In genomic region chr17:20532544-20533095, GRCh38 we compare ENCODE assay signal across 10 cellular contexts. TPM values are rescaled to one million over a fixed set of nuclear protein-coding genes. Genes with fewer than 3 reads are reported as not detected.
DNase-seq lines count a peak whose midpoint lies in the region; FAIRE-seq and TF ChIP-seq lines count a peak whose summit lies in the region.
"Not testable (repeated sequence)": the region's sequence is repeated elsewhere in the genome, so short reads cannot be mapped to it uniquely, and the experiment has no call there.
"Had no signal": no experiment of that assay in that cellular context is flagged by ENCODE, and none has a peak within 500 bp of the region (broad histone marks: within the 10 kb centered on the region; RNA-seq: fewer than 3 reads in every experiment).

No MANE protein-coding gene starts in this region.

- not testable (repeated sequence) for H3K9me3 Mint-ChIP-seq in activated CD4-positive, alpha-beta T cell treated with anti-CD3 and anti-CD28 coated beads, Interleukin-2, amount 10 ng/mL, durations not matched to agents 7 days and 5 days; glutamatergic neuron (ENCODE audit: unreplicated experiment)

- POLR2A ChIA-PET in activated CD4-positive, alpha-beta T cell treated with anti-CD3 and anti-CD28 coated beads, Interleukin-2, amount 10 ng/mL, durations not matched to agents 7 days and 5 days (lab: Charles Lee), result not testable (repeated sequence)

- peak overlapping the region; percentile 81 for H3K56ac ChIP-seq in mesendoderm (ENCODE audit: low read length)

- H3K27ac Mint-ChIP-seq in activated CD4-positive, alpha-beta T cell treated with anti-CD3 and anti-CD28 coated beads, Interleukin-2, amount 10 ng/mL, durations not matched to agents 7 days and 5 days, result peak overlapping the region; percentile 73
- not testable (repeated sequence) for H3K27ac Mint-ChIP-seq in glutamatergic neuron (ENCODE audit: unreplicated experiment)

- H3K4me3 Mint-ChIP-seq in activated CD4-positive, alpha-beta T cell treated with anti-CD3 and anti-CD28 coated beads, Interleukin-2, amount 10 ng/mL, durations not matched to agents 7 days and 5 days, result peak overlapping the region; percentile 69
- H3K4me3 Mint-ChIP-seq in glutamatergic neuron (ENCODE audit: unreplicated experiment), result peak overlapping the region; percentile 55

- not testable (repeated sequence) for FAIRE-seq in bronchial epithelial cell (lab: Jason Lieb, UNC)

- H2BK15ac ChIP-seq in mesendoderm (replicated peaks; ENCODE audit: low read depth), result not testable (repeated sequence)

- not testable (repeated sequence) for H2AK5ac ChIP-seq in mesendoderm (ENCODE audit: low read length)

- not testable (repeated sequence) for H3K27me3 ChIP-seq in bronchial epithelial cell (ENCODE audit: control insufficient read depth, insufficient read depth, low read length); mesendoderm (ENCODE audit: insufficient read depth, low read length, poor library complexity)

- not testable (repeated sequence) for H3K79me1 ChIP-seq in mesendoderm (ENCODE audit: low read length)

- not testable (repeated sequence) for H4K5ac ChIP-seq in mesendoderm (ENCODE audit: low read length)

- H4K8ac ChIP-seq in mesendoderm (ENCODE audit: low read depth, low read length), result not testable (repeated sequence)

- H3K27ac ChIP-seq in mesendoderm (ENCODE audit: low read depth, low read length), result not testable (repeated sequence)

- H3K27me3 Mint-ChIP-seq in activated CD4-positive, alpha-beta T cell treated with anti-CD3 and anti-CD28 coated beads, Interleukin-2, amount 10 ng/mL, durations not matched to agents 7 days and 5 days; glutamatergic neuron (ENCODE audit: unreplicated experiment): not testable (repeated sequence)

- not testable (repeated sequence) for H3K4ac ChIP-seq in mesendoderm (ENCODE audit: low read depth, low read length)

- H3K4me3 ChIP-seq in GM12864 (ENCODE audit: low read depth, low read length) (peak overlapping the region; percentile 45), bronchial epithelial cell (ENCODE audit: low read depth, low read length) (peak overlapping the region; percentile 40), retinal pigment epithelial cell (ENCODE audit: low read length) (peak overlapping the region; percentile 45)
- H3K4me3 ChIP-seq in mesendoderm (ENCODE audit: low read length), result not testable (repeated sequence)

- H2BK120ac ChIP-seq in mesendoderm (ENCODE audit: low read depth, low read length), result not testable (repeated sequence)

- no CpG with 5 or more reads among the region's 31 CpGs for WGBS in mesendoderm (ENCODE audit: extremely low coverage, insufficient coverage, low lambda C conversion rate)

- not testable (repeated sequence) for H3K18ac ChIP-seq in mesendoderm (ENCODE audit: low read length)

- H3K4me1 ChIP-seq in mesendoderm (ENCODE audit: control insufficient read depth, low read depth, low read length), result not testable (repeated sequence)

- H3K4me2 ChIP-seq in mesendoderm (ENCODE audit: low read length), result not testable (repeated sequence)

- peaks cover 10% of the 10 kb centered on the region for H3K4me1 Mint-ChIP-seq in activated CD4-positive, alpha-beta T cell treated with anti-CD3 and anti-CD28 coated beads, Interleukin-2, amount 10 ng/mL, durations not matched to agents 7 days and 5 days
- not testable (repeated sequence) for H3K4me1 Mint-ChIP-seq in glutamatergic neuron (ENCODE audit: low read depth, unreplicated experiment)

- not testable (repeated sequence) for H3K36me3 ChIP-seq in bronchial epithelial cell (ENCODE audit: control insufficient read depth, insufficient read depth, low read length); mesendoderm (ENCODE audit: control insufficient read depth, insufficient read depth, low read length)

- DNase-seq in ACHN (peak; percentile 31), NCI-H1105 treated with DMSO at 0.1 percent for 48 hours (lab: John Stamatoyannopoulos, UW) (peak; percentile 21), bronchial epithelial cell (ENCODE audit: low read depth) (peak; percentile 12), mesendoderm (peak; percentile 56)
- DNase-seq in GM12864 (ENCODE audit: low read depth); activated CD4-positive, alpha-beta T cell treated with anti-CD3 and anti-CD28 coated beads, Interleukin-2, amount 10 ng/mL, durations not matched to agents 7 days and 5 days; glutamatergic neuron; retinal pigment epithelial cell (ENCODE audit: low read depth): not testable (repeated sequence)

- CTCF ChIA-PET in activated CD4-positive, alpha-beta T cell treated with anti-CD3 and anti-CD28 coated beads, Interleukin-2, amount 10 ng/mL, durations not matched to agents 7 days and 5 days (lab: Charles Lee), result not testable (repeated sequence)

- not testable (repeated sequence) for H3K79me2 ChIP-seq in mesendoderm (ENCODE audit: control insufficient read depth, insufficient read depth, low read length)

- not testable (repeated sequence) for H3K36me3 Mint-ChIP-seq in activated CD4-positive, alpha-beta T cell treated with anti-CD3 and anti-CD28 coated beads, Interleukin-2, amount 10 ng/mL, durations not matched to agents 7 days and 5 days (ENCODE audit: low read depth); glutamatergic neuron (ENCODE audit: unreplicated experiment)

- not testable (repeated sequence) for H2BK5ac ChIP-seq in mesendoderm (ENCODE audit: low read length)

- H3K23ac ChIP-seq in mesendoderm (ENCODE audit: low read length), result not testable (repeated sequence)

- not testable (repeated sequence) for TF ChIP-seq CTCF in GM12864 (IDR thresholded peaks at IDR 0.05; ENCODE audit: low read depth, low read length, missing control alignments); bronchial epithelial cell (IDR thresholded peaks at IDR 0.05; ENCODE audit: insufficient read depth, low read length, severe bottlenecking); glutamatergic neuron (IDR thresholded peaks at IDR 0.05; ENCODE audit: partially characterized antibody, unreplicated experiment); retinal pigment epithelial cell (conservative IDR thresholded peaks at IDR 0.05; ENCODE audit: low read depth, low read length)

- H3K9ac ChIP-seq in mesendoderm (ENCODE audit: low read length), result peak overlapping the region; percentile 59

- in situ Hi-C loops in ACHN (cut with HindIII; ENCODE audit: low pct_ligation_motif_present, low pct_unique_long_range_greater_than_20kb, low sequenced_read_pairs), result not testable (repeated sequence)

RNA-seq across cellular contexts. Expression of gene CDRT15L2, which starts 46.9 kb away (rescaled TPM):
- not detected for total RNA-seq in activated CD4-positive, alpha-beta T cell treated with anti-CD3 and anti-CD28 coated beads, Interleukin-2, amount 10 ng/mL, durations not matched to agents 7 days and 5 days
- not detected in 2 replicates for total RNA-seq in bronchial epithelial cell
- total RNA-seq in glutamatergic neuron (ENCODE audit: unreplicated experiment), result not detected
- not detected for polyA plus RNA-seq in mesendoderm (2013, experiment 1 of 2)
- not detected for polyA plus RNA-seq in mesendoderm (2013, experiment 2 of 2)
- total RNA-seq: psoas muscle had no signal
- polyA plus RNA-seq: keratinocyte, psoas muscle had no signal
